In genomic region chr5:138610468-138611294, GRCh38 we compare ENCODE assay signal across 1 cellular context.
TF ChIP-seq lines count a peak whose summit lies in the region.

No MANE protein-coding gene starts in this region.

TF ChIP-seq in HEK293T, 16 proteins besides CTCF, POLR2A, EP300 and RAD21 (continued from another document):
- TF ChIP-seq, protein P1, sequence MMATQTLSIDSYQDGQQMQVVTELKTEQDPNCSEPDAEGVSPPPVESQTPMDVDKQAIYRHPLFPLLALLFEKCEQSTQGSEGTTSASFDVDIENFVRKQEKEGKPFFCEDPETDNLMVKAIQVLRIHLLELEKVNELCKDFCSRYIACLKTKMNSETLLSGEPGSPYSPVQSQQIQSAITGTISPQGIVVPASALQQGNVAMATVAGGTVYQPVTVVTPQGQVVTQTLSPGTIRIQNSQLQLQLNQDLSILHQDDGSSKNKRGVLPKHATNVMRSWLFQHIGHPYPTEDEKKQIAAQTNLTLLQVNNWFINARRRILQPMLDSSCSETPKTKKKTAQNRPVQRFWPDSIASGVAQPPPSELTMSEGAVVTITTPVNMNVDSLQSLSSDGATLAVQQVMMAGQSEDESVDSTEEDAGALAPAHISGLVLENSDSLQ (IDR thresholded peaks at IDR 0.05): no peak
- TF ChIP-seq BHLHE40 (IDR thresholded peaks at IDR 0.05; ENCODE audit: borderline replicate concordance): no peak
- no peak for TF ChIP-seq HDGF (IDR thresholded peaks at IDR 0.05; ENCODE audit: borderline replicate concordance)
